8 cellular contexts compared by ENCODE assay signal in genomic region chr19:37468961-37469777, GRCh38. TPM values are rescaled to one million over a fixed set of nuclear protein-coding genes. Genes with fewer than 3 reads are reported as not detected.
DNase-seq lines count a peak whose midpoint lies in the region; ATAC-seq and TF ChIP-seq lines count a peak whose summit lies in the region.

ZNF570 (plus strand) TSS chr19:37469356; CDS start chr19:37470355, 999 bp downstream.

- no peaks in the 10 kb centered on the region for H3K27me3 ChIP-seq in muscle layer of duodenum (ENCODE audit: low read depth, low read length)

- no peak for TF ChIP-seq CTCF in OCI-LY7 (conservative IDR thresholded peaks at IDR 0.05; ENCODE audit: low read length)

- H2AFZ ChIP-seq in OCI-LY7 (ENCODE audit: low read length): peak within 1 kb of the TSS; percentile 97

- H3K4me2 ChIP-seq in OCI-LY7 (ENCODE audit: low read length): peak within 1 kb of the TSS; percentile 73

- H3K9me2 ChIP-seq in OCI-LY7 (ENCODE audit: insufficient read depth, low read length): no peaks in the 10 kb centered on the region

- CTCF ChIA-PET in OCI-LY7 (lab: Charles Lee; ENCODE audit: unreplicated experiment): no interaction called here

- peaks cover 12% of the 10 kb centered on the region; the same call in 1 of the 2 replicates for H3K79me2 ChIP-seq in OCI-LY7 (ENCODE audit: insufficient read depth, low read depth, low read length)

- POLR2A ChIA-PET in OCI-LY7 (lab: Charles Lee): interaction anchor here (0.5 to 0.7 kb wide), 2 partner anchors 98 to 198 kb away, joined by 3 read pairs; partner anchors contain the start of gene ZNF527

- H3K4me3 ChIP-seq in OCI-LY7 (ENCODE audit: low read depth, low read length, poor library complexity, severe bottlenecking) (peak within 1 kb of the TSS; percentile 78), muscle layer of duodenum (ENCODE audit: low read depth in 1 of 2, low read length in 2 of 2) (peak within 1 kb of the TSS; percentile 81 to 86)

- BruUV-seq in OCI-LY7 (replicated peaks; lab: Mats Ljungman, UMichigan): TSS peak; percentile 61

- peak; percentile 55 for ATAC-seq in GM19438 (IDR thresholded peaks at IDR 0.05; ENCODE audit: low read depth, unreplicated experiment)
- peak; percentile 75 for ATAC-seq in activated T-cell treated with anti-CD3 and anti-CD28 coated beads, Interleukin-2, amount 50 U/mL, for 4 hours
- peak; percentile 83 for ATAC-seq in esophagus mucosa

- H3K27me3 Mint-ChIP-seq in activated T-cell treated with anti-CD3 and anti-CD28 coated beads, Interleukin-2, amount 50 U/mL, for 4 hours (ENCODE audit: low read depth): no peaks in the 10 kb centered on the region

- H3K4me3 Mint-ChIP-seq in activated T-cell treated with anti-CD3 and anti-CD28 coated beads, Interleukin-2, amount 50 U/mL, for 4 hours: peak within 1 kb of the TSS; percentile 94

- H3K4me1 ChIP-seq in OCI-LY7 (ENCODE audit: insufficient read depth, low read length, poor library complexity, severe bottlenecking): peaks cover 16% of the 10 kb centered on the region
- peaks cover 0 to 16% of the 10 kb centered on the region in 2 donors for H3K4me1 ChIP-seq in muscle layer of duodenum (ENCODE audit: control insufficient read depth in 1 of 2, insufficient read depth in 2 of 2, low read length in 2 of 2)

- H3K9me3 ChIP-seq in OCI-LY7 (ENCODE audit: low read length) (peaks cover 28% of the 10 kb centered on the region), muscle layer of duodenum (ENCODE audit: control insufficient read depth in 1 of 2, low read length in 2 of 2) (peaks cover 4 to 8% of the 10 kb centered on the region in 2 donors)

- H3K27ac ChIP-seq in OCI-LY7 (ENCODE audit: low read depth, low read length, poor library complexity, severe bottlenecking) (no peak within 1 kb of the TSS), muscle layer of duodenum (ENCODE audit: low read length) (peak within 1 kb of the TSS; percentile 82)

- peaks cover 20% of the 10 kb centered on the region for H3K36me3 ChIP-seq in OCI-LY7 (ENCODE audit: insufficient read depth, low read length)
- H3K36me3 ChIP-seq in muscle layer of duodenum (ENCODE audit: control insufficient read depth in 1 of 2, insufficient read depth in 2 of 2, low read length in 2 of 2): peaks cover 4 to 32% of the 10 kb centered on the region in 2 donors

- H3K4me1 Mint-ChIP-seq in activated T-cell treated with anti-CD3 and anti-CD28 coated beads, Interleukin-2, amount 50 U/mL, for 4 hours (ENCODE audit: low read depth): peaks cover 39% of the 10 kb centered on the region

- intact Hi-C loops in OCI-LY7 (cut with micrococcal nuclease; ENCODE audit: unreplicated experiment): loop anchor here (5.0 to 10.0 kb wide), 6 partner anchors 123 to 1254 kb away; partner anchors contain the start of genes ZNF146, ZNF420, ZNF529 and ZNF540

- H3K9me3 Mint-ChIP-seq in activated T-cell treated with anti-CD3 and anti-CD28 coated beads, Interleukin-2, amount 50 U/mL, for 4 hours: peaks cover 11% of the 10 kb centered on the region

- no peaks in the 10 kb centered on the region for H4K20me1 ChIP-seq in OCI-LY7 (ENCODE audit: insufficient read depth, low read length)

- H3K36me3 Mint-ChIP-seq in activated T-cell treated with anti-CD3 and anti-CD28 coated beads, Interleukin-2, amount 50 U/mL, for 4 hours (ENCODE audit: insufficient read depth): peaks cover 21% of the 10 kb centered on the region

- DNase-seq in CD1c-positive myeloid dendritic cell (ENCODE audit: extremely low spot score): peak; percentile 90
- peak in 66 of 76 experiments; percentile 11 to 91 (median 81) for DNase-seq in HUDEP-2 (lab: John Stamatoyannopoulos, UW; ENCODE audit: unreplicated experiment in 76 of 76)
- peak; percentile 84 for DNase-seq in OCI-LY7 (ENCODE audit: low spot score)
- DNase-seq in activated T-cell treated with anti-CD3 and anti-CD28 coated beads, Interleukin-2, amount 50 U/mL, for 4 hours: peak; percentile 81
- DNase-seq in stimulated activated CD8-positive, alpha-beta memory T cell treated with anti-CD3 and anti-CD28 coated beads, Interleukin-7, amount 100 ng/mL, for 1 hour (ENCODE audit: low read depth in 2 of 2): peak; percentile 74 to 78

RNA-seq across cellular contexts. Expression of gene ZNF570, which starts in this region (rescaled TPM):
- total RNA-seq in OCI-LY7 (2014; rRNA removed; shearing (Covaris generic)): 3.7 and 6.7 TPM in 2 replicates
- total RNA-seq in OCI-LY7 (2022) (5.1 and 7.3 TPM in 2 replicates), esophagus mucosa (1.4 TPM)
- total RNA-seq in activated T-cell treated with anti-CD3 and anti-CD28 coated beads, Interleukin-2, amount 50 U/mL, for 4 hours: 1 to 10 TPM; 3.2 to 3.8 (median 3.3) TPM
